8 cellular contexts compared by ENCODE assay signal in the genomic region with DNA sequence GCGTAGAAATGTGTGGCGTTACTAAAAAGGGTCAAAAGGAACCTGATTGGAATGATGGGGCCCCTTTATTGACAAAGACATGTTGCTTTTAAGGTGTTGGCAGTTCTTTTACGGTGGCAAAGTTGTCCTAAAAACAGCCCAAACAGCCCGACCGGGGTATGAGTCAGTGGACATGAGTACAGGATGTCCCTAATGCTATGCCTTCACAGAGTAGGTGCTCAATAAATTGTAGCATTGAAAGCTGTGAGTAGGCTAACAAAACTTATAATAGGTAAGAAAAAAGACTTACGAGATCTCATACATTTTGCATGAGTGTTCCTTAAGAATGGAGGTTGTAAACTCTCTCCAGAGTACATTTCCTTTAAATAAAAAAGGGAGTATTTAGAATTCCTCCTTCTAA. TPM values are rescaled to one million over a fixed set of nuclear protein-coding genes. Genes with fewer than 3 reads are reported as not detected.
DNase-seq lines count a peak whose midpoint lies in the region; ATAC-seq and TF ChIP-seq lines count a peak whose summit lies in the region.

No MANE protein-coding gene starts in this region.

- H3K36me3 Mint-ChIP-seq in activated CD8-positive, alpha-beta memory T cell treated with anti-CD3 and anti-CD28 coated beads, Interleukin-2, amount 10 ng/mL, durations not matched to agents 7 days and 5 days, result peaks cover 5% of the 10 kb centered on the region
- H3K36me3 Mint-ChIP-seq in activated B cell treated with CpG ODN at 0.5 μM for 24 hours (ENCODE audit: low read depth), result peaks cover 24% of the 10 kb centered on the region
- peaks cover 11% of the 10 kb centered on the region for H3K36me3 Mint-ChIP-seq in stimulated activated effector memory CD8-positive, alpha-beta T cell treated with anti-CD3 and anti-CD28 coated beads, Interleukin-12 subunit alpha, Interleukin-12 subunit beta, amount 100 ng/mL, for 72 hours

- H3K27ac Mint-ChIP-seq in activated CD8-positive, alpha-beta memory T cell treated with anti-CD3 and anti-CD28 coated beads, Interleukin-2, amount 10 ng/mL, durations not matched to agents 7 days and 5 days, result peak overlapping the region; percentile 97
- H3K27ac Mint-ChIP-seq in activated B cell treated with CpG ODN at 0.5 μM for 24 hours, result peak overlapping the region; percentile 99
- H3K27ac Mint-ChIP-seq in stimulated activated effector memory CD8-positive, alpha-beta T cell treated with anti-CD3 and anti-CD28 coated beads, Interleukin-12 subunit alpha, Interleukin-12 subunit beta, amount 100 ng/mL, for 72 hours, result peak overlapping the region; percentile 98

- no peaks in the 10 kb centered on the region for H3K27me3 Mint-ChIP-seq in activated CD8-positive, alpha-beta memory T cell treated with anti-CD3 and anti-CD28 coated beads, Interleukin-2, amount 10 ng/mL, durations not matched to agents 7 days and 5 days
- H3K27me3 Mint-ChIP-seq in activated B cell treated with CpG ODN at 0.5 μM for 24 hours, result no peaks in the 10 kb centered on the region

- peak overlapping the region; percentile 65 for H3K4me3 ChIP-seq in fibroblast of mammary gland (ENCODE audit: control insufficient read depth, low read depth, low read length)

- POLR2A ChIA-PET in activated B cell treated with CpG ODN at 0.5 μM for 24 hours (lab: Charles Lee), result interaction anchor here (2.4 to 7.9 kb wide), 2 partner anchors 11 to 18 kb away, joined by 31 to 174 read pairs; no protein-coding TSS in a partner anchor

- H3K4me3 Mint-ChIP-seq in activated CD8-positive, alpha-beta memory T cell treated with anti-CD3 and anti-CD28 coated beads, Interleukin-2, amount 10 ng/mL, durations not matched to agents 7 days and 5 days, result peak overlapping the region; percentile 97
- peak overlapping the region; percentile 99 for H3K4me3 Mint-ChIP-seq in activated B cell treated with CpG ODN at 0.5 μM for 24 hours
- peak overlapping the region; percentile 94 for H3K4me3 Mint-ChIP-seq in stimulated activated effector memory CD8-positive, alpha-beta T cell treated with anti-CD3 and anti-CD28 coated beads, Interleukin-12 subunit alpha, Interleukin-12 subunit beta, amount 100 ng/mL, for 72 hours

- H3K9me3 Mint-ChIP-seq in activated CD8-positive, alpha-beta memory T cell treated with anti-CD3 and anti-CD28 coated beads, Interleukin-2, amount 10 ng/mL, durations not matched to agents 7 days and 5 days (ENCODE audit: low read depth), result no peaks in the 10 kb centered on the region
- H3K9me3 Mint-ChIP-seq in activated B cell treated with CpG ODN at 0.5 μM for 24 hours, result no peaks in the 10 kb centered on the region
- H3K9me3 Mint-ChIP-seq in stimulated activated effector memory CD8-positive, alpha-beta T cell treated with anti-CD3 and anti-CD28 coated beads, Interleukin-12 subunit alpha, Interleukin-12 subunit beta, amount 100 ng/mL, for 72 hours, result no peaks in the 10 kb centered on the region

- ATAC-seq in activated CD8-positive, alpha-beta memory T cell treated with anti-CD3 and anti-CD28 coated beads, Interleukin-2, amount 10 ng/mL, durations not matched to agents 7 days and 5 days, result no peak
- ATAC-seq in activated B cell treated with CpG ODN at 0.5 μM for 24 hours (ENCODE audit: low read depth), result no peak
- no peak for ATAC-seq in stimulated activated effector memory CD8-positive, alpha-beta T cell treated with anti-CD3 and anti-CD28 coated beads, Interleukin-12 subunit alpha, Interleukin-12 subunit beta, amount 100 ng/mL, for 72 hours

- intact Hi-C loops in activated B cell treated with CpG ODN at 0.5 μM for 24 hours (cut with micrococcal nuclease), result loop anchor here (1.0 to 10.0 kb wide), 4 partner anchors 12 to 979 kb away; a partner anchor contains a TSS

- peaks cover 40% of the 10 kb centered on the region for H3K4me1 Mint-ChIP-seq in activated CD8-positive, alpha-beta memory T cell treated with anti-CD3 and anti-CD28 coated beads, Interleukin-2, amount 10 ng/mL, durations not matched to agents 7 days and 5 days
- H3K4me1 Mint-ChIP-seq in activated B cell treated with CpG ODN at 0.5 μM for 24 hours, result peaks cover 71% of the 10 kb centered on the region
- H3K4me1 Mint-ChIP-seq in stimulated activated effector memory CD8-positive, alpha-beta T cell treated with anti-CD3 and anti-CD28 coated beads, Interleukin-12 subunit alpha, Interleukin-12 subunit beta, amount 100 ng/mL, for 72 hours, result peaks cover 55% of the 10 kb centered on the region

- no peak for DNase-seq in activated CD8-positive, alpha-beta memory T cell treated with anti-CD3 and anti-CD28 coated beads, Interleukin-2, amount 10 ng/mL, durations not matched to agents 7 days and 5 days
- DNase-seq in activated CD8-positive, alpha-beta memory T cell treated with anti-CD3 and anti-CD28 coated beads for 24 hours, result no peak
- DNase-seq in activated B cell treated with CpG ODN at 0.5 μM for 24 hours (no peak), fibroblast of mammary gland (ENCODE audit: low read depth) (peak; percentile 90), DMS153 (lab: John Stamatoyannopoulos, UW) (no peak), UCSD-AML1 (lab: John Stamatoyannopoulos, UW; ENCODE audit: unreplicated experiment) (no peak), NCI-H1105 treated with DMSO at 0.1 percent for 48 hours (lab: John Stamatoyannopoulos, UW) (no peak)
- no peak for DNase-seq in stimulated activated effector memory CD8-positive, alpha-beta T cell treated with anti-CD3 and anti-CD28 coated beads, Interleukin-12 subunit alpha, Interleukin-12 subunit beta, amount 100 ng/mL, for 72 hours (ENCODE audit: low spot score in 2 of 2)

- CTCF ChIA-PET in activated CD8-positive, alpha-beta memory T cell treated with anti-CD3 and anti-CD28 coated beads, Interleukin-2, amount 10 ng/mL, durations not matched to agents 7 days and 5 days (lab: Charles Lee), result interaction anchor here (1.1 to 2.5 kb wide), 2 partner anchors 18 to 161 kb away, joined by 4 to 8 read pairs; a partner anchor contains a TSS
- CTCF ChIA-PET in activated B cell treated with CpG ODN at 0.5 μM for 24 hours (lab: Charles Lee), result interaction anchor here (3.5 kb wide), 1 partner anchor 18 kb away, joined by 13 read pairs; no protein-coding TSS in a partner anchor

- TF ChIP-seq CTCF in activated B cell treated with CpG ODN at 0.5 μM for 24 hours (IDR thresholded peaks at IDR 0.05) (no peak), fibroblast of mammary gland (conservative IDR thresholded peaks at IDR 0.05; ENCODE audit: control insufficient read depth, insufficient read depth, low read depth, low read length) (no peak)

RNA-seq across cellular contexts. Expression of a gene that starts 2.6 kb away (rescaled TPM):
- 10 to 100 TPM; 16.1 to 17.1 TPM for total RNA-seq in activated CD8-positive, alpha-beta memory T cell treated with anti-CD3 and anti-CD28 coated beads, Interleukin-2, amount 10 ng/mL, durations not matched to agents 7 days and 5 days
- total RNA-seq in activated B cell treated with CpG ODN at 0.5 μM for 24 hours, result 59.9 and 60.8 TPM in 2 replicates
